19 cellular contexts compared by ENCODE assay signal in the genomic region with DNA sequence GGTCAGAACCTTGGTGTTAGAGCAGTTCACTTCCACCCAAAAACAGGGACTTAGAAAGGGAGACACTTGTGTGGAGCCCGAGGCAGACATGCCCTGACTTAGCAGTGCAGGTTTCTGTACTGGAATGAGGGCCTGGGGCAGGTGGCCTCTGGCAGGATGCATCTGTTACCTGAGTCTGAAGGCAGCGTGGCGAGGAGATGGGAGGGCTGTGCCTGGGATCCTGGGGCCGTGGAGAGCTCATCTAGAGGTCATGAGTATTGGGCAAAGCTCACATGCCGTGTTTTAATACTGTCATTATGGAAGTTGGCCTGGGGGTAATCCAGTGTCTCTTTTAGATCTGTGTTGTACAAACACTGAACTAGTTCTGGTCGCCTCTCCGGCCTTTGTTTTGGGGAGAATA.
"Had no signal": no experiment of that assay in that cellular context is flagged by ENCODE, and none has a peak within 500 bp of the region (broad histone marks: within the 10 kb centered on the region; RNA-seq: fewer than 3 reads in every experiment).

No MANE protein-coding gene starts in this region.

- H3K9me3 ChIP-seq: upper lobe of right lung had no signal

- H3K27ac ChIP-seq: upper lobe of right lung had no signal

- H3K27ac Mint-ChIP-seq: activated naive CD8-positive, alpha-beta T cell treated with anti-CD3 and anti-CD28 coated beads, Interleukin-2, amount 10 ng/mL, durations not matched to agents 7 days and 5 days; memory B cell; progenitor cell of endocrine pancreas; stimulated activated naive CD8-positive, alpha-beta T cell treated with anti-CD3 and anti-CD28 coated beads, Interleukin-15, Interleukin-2, amounts not matched to agents 100 ng/mL and 50 ng/mL, for 24 hours; T-cell had no signal

- H3K4me3 Mint-ChIP-seq: activated naive CD8-positive, alpha-beta T cell treated with anti-CD3 and anti-CD28 coated beads, Interleukin-2, amount 10 ng/mL, durations not matched to agents 7 days and 5 days; memory B cell; naive thymus-derived CD8-positive, alpha-beta T cell; stimulated activated naive CD8-positive, alpha-beta T cell treated with anti-CD3 and anti-CD28 coated beads, Interleukin-15, Interleukin-2, amounts not matched to agents 100 ng/mL and 50 ng/mL, for 24 hours; T-cell had no signal

- FAIRE-seq: islet of Langerhans, small intestine had no signal

- ATAC-seq: naive thymus-derived CD8-positive, alpha-beta T cell; right cardiac atrium; T-cell; upper lobe of right lung had no signal

- H3K9me3 Mint-ChIP-seq: stimulated activated naive CD8-positive, alpha-beta T cell treated with anti-CD3 and anti-CD28 coated beads, Interleukin-15, Interleukin-2, amounts not matched to agents 100 ng/mL and 50 ng/mL, for 24 hours had no signal

- H3K36me3 ChIP-seq: upper lobe of right lung had no signal

- H3K27me3 ChIP-seq: dorsolateral prefrontal cortex, upper lobe of right lung had no signal

- H3K4me3 ChIP-seq: dorsolateral prefrontal cortex, upper lobe of right lung had no signal

- H3K27me3 Mint-ChIP-seq: activated naive CD8-positive, alpha-beta T cell treated with anti-CD3 and anti-CD28 coated beads, Interleukin-2, amount 10 ng/mL, durations not matched to agents 7 days and 5 days; memory B cell; naive thymus-derived CD8-positive, alpha-beta T cell; progenitor cell of endocrine pancreas; stimulated activated naive CD8-positive, alpha-beta T cell treated with anti-CD3 and anti-CD28 coated beads, Interleukin-15, Interleukin-2, amounts not matched to agents 100 ng/mL and 50 ng/mL, for 24 hours; T-cell had no signal

- DNase-seq: activated CD4-positive, alpha-beta T cell treated with anti-CD3 and anti-CD28 coated beads, Interleukin-2, amount 50 U/mL, for 4 hours; activated CD4-positive, CD25-positive, alpha-beta regulatory T cell treated with anti-CD3 and anti-CD28 coated beads, Interleukin-2, amount 50 U/mL, for 72 hours; activated naive CD4-positive, alpha-beta T cell; activated naive CD8-positive, alpha-beta T cell treated with anti-CD3 and anti-CD28 coated beads, Interleukin-2, amount 10 ng/mL, durations not matched to agents 7 days and 5 days; activated T-cell treated with anti-CD3 and anti-CD28 coated beads for 4 hours; anterior cingulate cortex; dorsolateral prefrontal cortex; erythroblast; naive thymus-derived CD8-positive, alpha-beta T cell; nucleus accumbens; small intestine; T-cell; T-helper 9 cell; upper lobe of right lung had no signal
